In the genomic region with DNA sequence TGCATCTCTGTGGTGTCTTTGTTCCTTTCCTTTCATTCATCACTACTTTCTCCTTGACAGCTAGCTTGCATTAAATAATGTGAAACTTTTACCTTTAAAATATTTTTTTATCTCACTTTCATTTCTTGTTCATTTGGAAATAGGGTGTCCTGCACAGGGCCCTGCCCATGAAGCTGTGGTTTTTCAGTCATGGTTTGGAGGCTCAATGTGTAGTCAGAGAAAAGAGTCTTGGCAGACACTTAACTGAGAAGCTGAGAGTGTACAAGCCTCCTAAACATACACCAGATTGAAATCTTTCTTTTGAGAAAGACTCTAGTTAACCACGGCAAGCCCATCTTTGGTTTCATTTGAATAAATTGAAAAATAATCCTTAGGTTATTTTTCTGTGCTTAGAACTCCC, we compare ENCODE assay signal across 12 cellular contexts.
"Had no signal": no experiment of that assay in that cellular context is flagged by ENCODE, and none has a peak within 500 bp of the region (broad histone marks: within the 10 kb centered on the region; RNA-seq: fewer than 3 reads in every experiment).

No MANE protein-coding gene starts in this region.

- H3K4me1 Mint-ChIP-seq: T-helper 17 cell had no signal

- H3K4me3 ChIP-seq: esophagus squamous epithelium, heart right ventricle, right atrium auricular region, skin epidermis, tibial artery, vagina had no signal

- H3K27ac Mint-ChIP-seq: activated T-helper 2 cell treated with anti-CD3 and anti-CD28 coated beads, Interferon-gamma antibody, Interleukin-2, Interleukin-4, amounts not matched to agents 10 μg/mL and 5 μg/mL and 100 μg/mL, durations not matched to agents 14 hours and 24 hours and 36 hours; T-helper 17 cell had no signal

- H3K27me3 Mint-ChIP-seq: T-helper 17 cell had no signal

- H3K4me1 ChIP-seq: esophagus squamous epithelium, heart right ventricle, right atrium auricular region, tibial artery, vagina had no signal

- ATAC-seq: heart right ventricle, T-helper 17 cell had no signal

- H3K27ac ChIP-seq: esophagus squamous epithelium, heart right ventricle, right atrium auricular region, skin epidermis, tibial artery, vagina had no signal

- DNase-seq: activated CD4-positive, CD25-positive, alpha-beta regulatory T cell; activated naive CD4-positive, alpha-beta T cell treated with anti-CD3 and anti-CD28 coated beads, Interleukin-2, amount 50 U/mL, for 16 hours; esophagus squamous epithelium; foreskin melanocyte; heart right ventricle; posterior cingulate gyrus; T-helper 17 cell; tibial artery had no signal

- H3K27me3 ChIP-seq: esophagus squamous epithelium, heart right ventricle, right atrium auricular region, tibial artery, vagina had no signal

- H3K9me3 Mint-ChIP-seq: activated T-helper 2 cell treated with anti-CD3 and anti-CD28 coated beads, Interferon-gamma antibody, Interleukin-2, Interleukin-4, amounts not matched to agents 10 μg/mL and 5 μg/mL and 100 μg/mL, durations not matched to agents 14 hours and 24 hours and 36 hours had no signal
